Comparison of ENCODE assay signal across 17 cellular contexts in genomic region chr11:22558638-22559037, GRCh38.
DNase-seq lines count a peak whose midpoint lies in the region; ATAC-seq and TF ChIP-seq lines count a peak whose summit lies in the region.
"Had no signal": no experiment of that assay in that cellular context is flagged by ENCODE, and none has a peak within 500 bp of the region (broad histone marks: within the 10 kb centered on the region; RNA-seq: fewer than 3 reads in every experiment).

No MANE protein-coding gene starts in this region.

- no peaks in the 10 kb centered on the region for H4K20me1 ChIP-seq in fibroblast of lung (ENCODE audit: control insufficient read depth, extremely low read depth, insufficient read depth, low read length)

- peak; percentile 23 for DNase-seq in AG20443 (ENCODE audit: low spot score)
- DNase-seq in HT1080 (ENCODE audit: low read depth), result peak; percentile 27
- DNase-seq in NCI-H82 (lab: John Stamatoyannopoulos, UW), result peak; percentile 82
- DNase-seq in fibroblast of lung (ENCODE audit: low read depth in 2 of 2), result peak; percentile 6 to 54
- DNase-seq in SIG-M5 treated with dmso at 0.1 percent for 504 hours (lab: John Stamatoyannopoulos, UW; ENCODE audit: unreplicated experiment), result no peak
- DNase-seq in colonic mucosa, result no peak
- DNase-seq in stimulated activated CD4-positive, alpha-beta T cell treated with anti-CD3 and anti-CD28 coated beads, Interleukin-4, amount 100 ng/mL, for 24 hours, result no peak
- DNase-seq: activated CD4-positive, CD25-positive, alpha-beta regulatory T cell; activated naive CD4-positive, alpha-beta T cell; DND-41; NCI-H1436; stimulated activated CD4-positive, alpha-beta T cell treated with anti-CD3 and anti-CD28 coated beads, Interleukin-1b, Interleukin-23, amount 100 ng/mL, for 48 hours; T-helper 1 cell; upper lobe of right lung had no signal

- no peak for ATAC-seq in GM19452 (IDR thresholded peaks at IDR 0.05; ENCODE audit: unreplicated experiment)
- ATAC-seq: GM12878, upper lobe of right lung had no signal

- TF ChIP-seq CTCF in fibroblast of lung (conservative IDR thresholded peaks at IDR 0.05 in 1 of 2, IDR thresholded peaks at IDR 0.05 in 1 of 2; ENCODE audit: low read depth in 1 of 2, low read length in 2 of 2), result no peak
- TF ChIP-seq CTCF in colonic mucosa (IDR thresholded peaks at IDR 0.05), result no peak

- no peak overlapping the region for H2AFZ ChIP-seq in fibroblast of lung (ENCODE audit: low read length)

- H3K4me3 ChIP-seq in fibroblast of lung (replicated peaks in 1 of 4; ENCODE audit: control extremely low read depth in 1 of 4, insufficient read depth in 1 of 4, low read depth in 3 of 4, low read length in 4 of 4) (no peak overlapping the region), colonic mucosa (no peak overlapping the region)
- H3K4me3 ChIP-seq: cardiac muscle cell, GM12878, upper lobe of right lung had no signal

- intact Hi-C loops in colonic mucosa (cut with DNase I), result no loop called here

- H3K27ac ChIP-seq in fibroblast of lung (ENCODE audit: insufficient read depth, low read length), result no peak overlapping the region
- H3K27ac ChIP-seq in colonic mucosa, result no peak overlapping the region
- H3K27ac ChIP-seq: cardiac muscle cell, upper lobe of right lung had no signal

- H3K27me3 ChIP-seq in fibroblast of lung (ENCODE audit: control insufficient read depth, insufficient read depth, low read length) (no peaks in the 10 kb centered on the region), colonic mucosa (no peaks in the 10 kb centered on the region)
- H3K27me3 ChIP-seq: cardiac muscle cell, upper lobe of right lung had no signal

- H3K9me3 ChIP-seq in fibroblast of lung (ENCODE audit: control insufficient read depth, insufficient read depth, low read depth, low read length), result no peaks in the 10 kb centered on the region
- H3K9me3 ChIP-seq in colonic mucosa, result no peaks in the 10 kb centered on the region
- H3K9me3 ChIP-seq: upper lobe of right lung had no signal

- H3K36me3 ChIP-seq in fibroblast of lung (ENCODE audit: control insufficient read depth, insufficient read depth, low read length) (no peaks in the 10 kb centered on the region), colonic mucosa (no peaks in the 10 kb centered on the region)
- H3K36me3 ChIP-seq: cardiac muscle cell, upper lobe of right lung had no signal

- H3K4me1 ChIP-seq in fibroblast of lung (ENCODE audit: control insufficient read depth, extremely low read depth, insufficient read depth, low read length) (no peaks in the 10 kb centered on the region), colonic mucosa (no peaks in the 10 kb centered on the region)
- H3K4me1 ChIP-seq: upper lobe of right lung had no signal

- H3K9ac ChIP-seq in fibroblast of lung (ENCODE audit: insufficient read depth, low read length) (no peak overlapping the region), colonic mucosa (ENCODE audit: low read depth in 2 of 2, low read length in 2 of 2) (no peak overlapping the region)

- H3K4me2 ChIP-seq in fibroblast of lung (ENCODE audit: extremely low read depth, insufficient read depth, low read length), result no peak overlapping the region

- H3K79me2 ChIP-seq in fibroblast of lung (ENCODE audit: control insufficient read depth, insufficient read depth, low read length), result no peaks in the 10 kb centered on the region

Comparison
In these comparisons a context has a peak if more than half of its experiments do, and no peak if none do; other contexts are left out.
1. DNase-seq: peak in AG20443 (single experiment), HT1080 (single experiment), NCI-H82 (single experiment) and fibroblast of lung (2 of 2); none in SIG-M5 treated with dmso at 0.1 percent for 504 hours (single experiment), colonic mucosa (single experiment) and stimulated activated CD4-positive, alpha-beta T cell treated with anti-CD3 and anti-CD28 coated beads, Interleukin-4, amount 100 ng/mL, for 24 hours (single experiment).